17 cellular contexts compared by ENCODE assay signal in genomic region chr5:142087920-142088679, GRCh38. TPM values are rescaled to one million over a fixed set of nuclear protein-coding genes. Genes with fewer than 3 reads are reported as not detected.
DNase-seq lines count a peak whose midpoint lies in the region; ATAC-seq and TF ChIP-seq lines count a peak whose summit lies in the region.
"Had no signal": no experiment of that assay in that cellular context is flagged by ENCODE, and none has a peak within 500 bp of the region (broad histone marks: within the 10 kb centered on the region; RNA-seq: fewer than 3 reads in every experiment).

No MANE protein-coding gene starts in this region.

- peak overlapping the region; percentile 38 for H3K4me3 Mint-ChIP-seq in activated CD4-positive, alpha-beta T cell treated with anti-CD3 and anti-CD28 coated beads for 36 hours
- peak overlapping the region; percentile 68 for H3K4me3 Mint-ChIP-seq in activated CD4-positive, alpha-beta T cell treated with anti-CD3 and anti-CD28 coated beads, Interleukin-2, amount 10 ng/mL, durations not matched to agents 24 days and 14 days

- TF ChIP-seq CTCF in coronary artery (IDR thresholded peaks at IDR 0.05), result no peak

- H3K4me1 Mint-ChIP-seq in activated CD4-positive, alpha-beta T cell treated with anti-CD3 and anti-CD28 coated beads for 36 hours, result peaks cover 58% of the 10 kb centered on the region
- peaks cover 32% of the 10 kb centered on the region for H3K4me1 Mint-ChIP-seq in activated CD4-positive, alpha-beta T cell treated with anti-CD3 and anti-CD28 coated beads, Interleukin-2, amount 10 ng/mL, durations not matched to agents 24 days and 14 days

- intact Hi-C loops in activated CD4-positive, alpha-beta T cell treated with anti-CD3 and anti-CD28 coated beads for 36 hours (cut with DNase I, micrococcal nuclease), result no loop called here
- intact Hi-C loops in activated CD4-positive, alpha-beta T cell treated with anti-CD3 and anti-CD28 coated beads, Interleukin-2, amount 10 ng/mL, durations not matched to agents 24 days and 14 days (cut with micrococcal nuclease), result no loop called here

- H3K27ac Mint-ChIP-seq in activated CD4-positive, alpha-beta T cell treated with anti-CD3 and anti-CD28 coated beads for 36 hours, result peak overlapping the region; percentile 94
- H3K27ac Mint-ChIP-seq in activated CD4-positive, alpha-beta T cell treated with anti-CD3 and anti-CD28 coated beads, Interleukin-2, amount 10 ng/mL, durations not matched to agents 24 days and 14 days, result peak overlapping the region; percentile 91

- no peak overlapping the region for H3K4me3 ChIP-seq in coronary artery
- H3K4me3 ChIP-seq: thyroid gland had no signal

- DNase-seq in activated CD4-positive, alpha-beta T cell treated with anti-CD3 and anti-CD28 coated beads for 36 hours, result peak; percentile 76
- no peak for DNase-seq in activated CD4-positive, alpha-beta T cell treated with anti-CD3 and anti-CD28 coated beads, Interleukin-2, amount 50 U/mL, for 1 hour
- DNase-seq in activated CD4-positive, alpha-beta T cell treated with anti-CD3 and anti-CD28 coated beads, Interleukin-2, amount 10 ng/mL, durations not matched to agents 24 days and 14 days, result peak; percentile 65
- peak; percentile 33 for DNase-seq in effector CD4-positive, alpha-beta T cell
- peak; percentile 51 for DNase-seq in stimulated activated CD4-positive, alpha-beta T cell treated with anti-CD3 and anti-CD28 coated beads, Interleukin-4, amount 100 ng/mL, for 1 hour
- no peak for DNase-seq in coronary artery (ENCODE audit: low spot score)
- DNase-seq: naive thymus-derived CD8-positive, alpha-beta T cell; NCI-H2029 treated with DMSO at 0.1 percent for 48 hours; NCI-H774; right cardiac atrium; RPMI8226; thyroid gland had no signal

- no peaks in the 10 kb centered on the region for H3K27me3 Mint-ChIP-seq in activated CD4-positive, alpha-beta T cell treated with anti-CD3 and anti-CD28 coated beads for 36 hours
- no peaks in the 10 kb centered on the region for H3K27me3 Mint-ChIP-seq in activated CD4-positive, alpha-beta T cell treated with anti-CD3 and anti-CD28 coated beads, Interleukin-2, amount 10 ng/mL, durations not matched to agents 24 days and 14 days
- H3K27me3 Mint-ChIP-seq: naive thymus-derived CD8-positive, alpha-beta T cell had no signal

- ATAC-seq in activated CD4-positive, alpha-beta T cell treated with anti-CD3 and anti-CD28 coated beads for 36 hours, result peak; percentile 89
- ATAC-seq in GM19467 (IDR thresholded peaks at IDR 0.05; ENCODE audit: unreplicated experiment) (no peak), GM18873 (IDR thresholded peaks at IDR 0.05; ENCODE audit: low FRiP score, unreplicated experiment) (no peak)
- ATAC-seq: left lobe of liver; naive thymus-derived CD8-positive, alpha-beta T cell; right cardiac atrium had no signal

- no peaks in the 10 kb centered on the region for H3K9me3 Mint-ChIP-seq in activated CD4-positive, alpha-beta T cell treated with anti-CD3 and anti-CD28 coated beads for 36 hours (ENCODE audit: low read depth)
- H3K9me3 Mint-ChIP-seq in activated CD4-positive, alpha-beta T cell treated with anti-CD3 and anti-CD28 coated beads, Interleukin-2, amount 10 ng/mL, durations not matched to agents 24 days and 14 days, result no peaks in the 10 kb centered on the region
- H3K9me3 Mint-ChIP-seq: naive thymus-derived CD8-positive, alpha-beta T cell had no signal

- H3K27ac ChIP-seq in coronary artery, result no peak overlapping the region
- H3K27ac ChIP-seq: 22Rv1, epithelial cell of prostate had no signal

- H3K36me3 Mint-ChIP-seq in activated CD4-positive, alpha-beta T cell treated with anti-CD3 and anti-CD28 coated beads for 36 hours (ENCODE audit: low read depth), result no peaks in the 10 kb centered on the region
- no peaks in the 10 kb centered on the region for H3K36me3 Mint-ChIP-seq in activated CD4-positive, alpha-beta T cell treated with anti-CD3 and anti-CD28 coated beads, Interleukin-2, amount 10 ng/mL, durations not matched to agents 24 days and 14 days (ENCODE audit: low read depth)
- H3K36me3 Mint-ChIP-seq: naive thymus-derived CD8-positive, alpha-beta T cell had no signal

- CTCF ChIA-PET in activated CD4-positive, alpha-beta T cell treated with anti-CD3 and anti-CD28 coated beads for 36 hours (lab: Charles Lee), result interaction anchor here (0.9 to 2.3 kb wide), 6 partner anchors 15 to 96 kb away, joined by 4 to 9 read pairs (median 6); partner anchors contain the start of gene GNPDA1

- POLR2A ChIA-PET in activated CD4-positive, alpha-beta T cell treated with anti-CD3 and anti-CD28 coated beads for 36 hours (lab: Charles Lee), result interaction anchor here (0.6 kb wide), 1 partner anchor 16 kb away, joined by 6 read pairs; no protein-coding TSS in a partner anchor

RNA-seq across cellular contexts. Expression of gene NDFIP1, which starts 20.5 kb away (rescaled TPM):
- total RNA-seq in activated CD4-positive, alpha-beta T cell treated with anti-CD3 and anti-CD28 coated beads for 36 hours, result 10 to 100 TPM; 54.9 to 86.7 TPM
- 114 and 122 TPM in 2 replicates for total RNA-seq in activated CD4-positive, alpha-beta T cell treated with anti-CD3 and anti-CD28 coated beads, Interleukin-2, amount 10 ng/mL, durations not matched to agents 24 days and 14 days

Comparison
In these comparisons a context has a peak if more than half of its experiments do, and no peak if none do; other contexts are left out.
1. DNase-seq: peak in activated CD4-positive, alpha-beta T cell treated with anti-CD3 and anti-CD28 coated beads for 36 hours (single experiment), activated CD4-positive, alpha-beta T cell treated with anti-CD3 and anti-CD28 coated beads, Interleukin-2, amount 10 ng/mL, durations not matched to agents 24 days and 14 days (single experiment), effector CD4-positive, alpha-beta T cell (single experiment) and stimulated activated CD4-positive, alpha-beta T cell treated with anti-CD3 and anti-CD28 coated beads, Interleukin-4, amount 100 ng/mL, for 1 hour (single experiment); none in activated CD4-positive, alpha-beta T cell treated with anti-CD3 and anti-CD28 coated beads, Interleukin-2, amount 50 U/mL, for 1 hour (single experiment) and coronary artery (single experiment).